ENCODE assay signal across 24 cellular contexts in the genomic region with DNA sequence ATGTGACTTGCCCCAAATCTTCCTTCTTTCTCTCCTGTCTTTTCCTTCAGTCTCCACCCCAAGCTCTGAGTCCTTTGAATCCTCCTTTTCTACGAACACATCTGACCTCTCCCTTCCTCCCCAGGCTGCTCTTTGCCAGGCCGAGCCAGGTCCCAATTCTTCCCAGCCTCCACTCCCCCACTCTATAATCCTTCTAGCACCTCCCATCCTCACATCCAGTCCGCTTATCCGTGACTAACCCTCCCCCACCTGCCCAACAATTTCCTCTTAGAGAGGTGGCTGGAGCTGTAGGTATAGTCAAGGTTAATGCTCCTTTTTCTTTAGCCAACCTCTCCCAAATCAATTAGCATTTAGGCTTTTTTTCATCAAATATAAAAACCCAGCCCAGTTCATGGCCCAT. TPM values are rescaled to one million over a fixed set of nuclear protein-coding genes. Genes with fewer than 3 reads are reported as not detected.
"Had no signal": no experiment of that assay in that cellular context is flagged by ENCODE, and none has a peak within 500 bp of the region (broad histone marks: within the 10 kb centered on the region; RNA-seq: fewer than 3 reads in every experiment).

No MANE protein-coding gene starts in this region.

- H3K4me1 Mint-ChIP-seq: naive thymus-derived CD4-positive, alpha-beta T cell; stimulated activated naive CD8-positive, alpha-beta T cell treated with anti-CD3 and anti-CD28 coated beads, Interleukin-15, amount 100 ng/mL, for 72 hours had no signal

- H3K9me3 ChIP-seq: heart left ventricle, left ventricle myocardium inferior, right atrium auricular region, sigmoid colon, testis, tibial nerve, upper lobe of right lung, vagina had no signal

- H3K27me3 ChIP-seq: heart left ventricle, right atrium auricular region, sigmoid colon, testis, tibial nerve, upper lobe of right lung, vagina had no signal

- H3K27ac ChIP-seq: coronary artery, heart left ventricle, left ventricle myocardium inferior, right atrium auricular region, sigmoid colon, skin epidermis, testis, tibial nerve, upper lobe of right lung, vagina had no signal

- ATAC-seq: esophagus mucosa; heart left ventricle; naive thymus-derived CD4-positive, alpha-beta T cell; stimulated activated memory B cell treated with anti-CD40 and anti-IgM and Interleukin-4, amounts not matched to agents 10 μg/mL and 1 μg/mL and 100 μg/mL, for 72 hours; stimulated activated naive CD8-positive, alpha-beta T cell treated with anti-CD3 and anti-CD28 coated beads, Interleukin-15, amount 100 ng/mL, for 72 hours; upper lobe of right lung had no signal

- FAIRE-seq: endometrium, frontal cortex, keratinocyte had no signal

- H3K4me1 ChIP-seq: heart left ventricle, left ventricle myocardium inferior, right atrium auricular region, sigmoid colon, testis, tibial nerve, upper lobe of right lung, vagina had no signal

- DNase-seq: effector CD4-positive, alpha-beta T cell; heart left ventricle; hippocampal formation; left ventricle myocardium inferior; mesenchymal stem cell; naive thymus-derived CD4-positive, alpha-beta T cell; nephron progenitor cell; sigmoid colon; stimulated activated CD4-positive, alpha-beta T cell treated with anti-CD3 and anti-CD28 coated beads, Interleukin-4, amount 100 ng/mL, for 24 hours; stimulated activated naive CD8-positive, alpha-beta T cell treated with anti-CD3 and anti-CD28 coated beads, Interleukin-15, amount 100 ng/mL, for 72 hours; testis; upper lobe of right lung had no signal

- H3K36me3 Mint-ChIP-seq: naive thymus-derived CD4-positive, alpha-beta T cell; stimulated activated memory B cell treated with anti-CD40 and anti-IgM and Interleukin-4, amounts not matched to agents 10 μg/mL and 1 μg/mL and 100 μg/mL, for 72 hours had no signal

- H3K27ac Mint-ChIP-seq: naive thymus-derived CD4-positive, alpha-beta T cell; nephron progenitor cell; stimulated activated memory B cell treated with anti-CD40 and anti-IgM and Interleukin-4, amounts not matched to agents 10 μg/mL and 1 μg/mL and 100 μg/mL, for 72 hours; stimulated activated naive CD8-positive, alpha-beta T cell treated with anti-CD3 and anti-CD28 coated beads, Interleukin-15, amount 100 ng/mL, for 72 hours had no signal

- H3K36me3 ChIP-seq: heart left ventricle, left ventricle myocardium inferior, right atrium auricular region, sigmoid colon, tibial nerve, upper lobe of right lung, vagina had no signal

- H3K27me3 Mint-ChIP-seq: stimulated activated memory B cell treated with anti-CD40 and anti-IgM and Interleukin-4, amounts not matched to agents 10 μg/mL and 1 μg/mL and 100 μg/mL, for 72 hours; stimulated activated naive CD8-positive, alpha-beta T cell treated with anti-CD3 and anti-CD28 coated beads, Interleukin-15, amount 100 ng/mL, for 72 hours had no signal

- H3K4me3 Mint-ChIP-seq: naive thymus-derived CD4-positive, alpha-beta T cell; nephron progenitor cell; stimulated activated memory B cell treated with anti-CD40 and anti-IgM and Interleukin-4, amounts not matched to agents 10 μg/mL and 1 μg/mL and 100 μg/mL, for 72 hours; stimulated activated naive CD8-positive, alpha-beta T cell treated with anti-CD3 and anti-CD28 coated beads, Interleukin-15, amount 100 ng/mL, for 72 hours had no signal

- H3K4me3 ChIP-seq: coronary artery, heart left ventricle, left ventricle myocardium inferior, lung, right atrium auricular region, sigmoid colon, skin epidermis, testis, tibial nerve, upper lobe of right lung, vagina had no signal

- H3K9me3 Mint-ChIP-seq: stimulated activated memory B cell treated with anti-CD40 and anti-IgM and Interleukin-4, amounts not matched to agents 10 μg/mL and 1 μg/mL and 100 μg/mL, for 72 hours; stimulated activated naive CD8-positive, alpha-beta T cell treated with anti-CD3 and anti-CD28 coated beads, Interleukin-15, amount 100 ng/mL, for 72 hours had no signal

RNA-seq across cellular contexts. Expression of a gene that starts 9.5 kb away (rescaled TPM):
- total RNA-seq: left ventricle myocardium inferior, mononuclear cell, right atrium auricular region, upper lobe of right lung had no signal
